10 cellular contexts compared by ENCODE assay signal in the genomic region with DNA sequence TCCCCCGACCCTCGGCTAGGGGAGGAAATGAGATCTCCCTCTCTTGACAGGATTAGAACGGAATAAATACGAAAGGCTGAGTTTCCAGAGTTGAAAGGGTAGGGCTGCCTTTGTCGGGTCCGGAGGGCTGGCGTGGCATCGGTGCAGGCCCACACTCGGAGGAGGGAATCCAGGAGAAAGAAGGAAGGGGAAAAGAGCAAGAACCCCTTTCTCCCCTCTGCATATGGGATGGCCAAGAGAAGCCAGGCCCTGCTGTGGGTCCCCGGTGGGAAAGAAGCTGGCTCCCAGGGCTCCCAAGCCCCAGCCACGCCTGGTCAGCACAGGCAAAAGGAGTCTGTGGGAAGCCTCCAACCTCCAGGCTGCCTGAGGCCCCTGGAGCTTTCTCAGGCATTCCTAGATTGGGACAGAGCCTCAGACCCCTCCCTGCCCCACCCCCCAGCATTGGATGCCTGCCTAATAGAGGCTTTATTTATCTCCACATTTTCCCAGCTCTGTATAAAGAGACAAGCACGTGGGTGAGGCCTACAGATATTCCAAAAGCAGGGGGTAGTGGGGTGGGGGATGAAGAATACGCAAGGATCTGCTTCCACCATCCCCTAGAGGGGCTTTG. TPM values are rescaled to one million over a fixed set of nuclear protein-coding genes. Genes with fewer than 3 reads are reported as not detected.
DNase-seq lines count a peak whose midpoint lies in the region; ATAC-seq and TF ChIP-seq lines count a peak whose summit lies in the region.
"Had no signal": no experiment of that assay in that cellular context is flagged by ENCODE, and none has a peak within 500 bp of the region (broad histone marks: within the 10 kb centered on the region; RNA-seq: fewer than 3 reads in every experiment).

No MANE protein-coding gene starts in this region.

- peak overlapping the region; percentile 37 for H3K9ac ChIP-seq in neural progenitor cell

- H3K4me1 Mint-ChIP-seq in neural progenitor cell = peaks cover 27% of the 10 kb centered on the region
- H3K4me1 Mint-ChIP-seq in type B pancreatic cell (ENCODE audit: unreplicated experiment) = peaks cover 49% of the 10 kb centered on the region

- H3K9me3 Mint-ChIP-seq in neural progenitor cell (no peaks in the 10 kb centered on the region), type B pancreatic cell (no peaks in the 10 kb centered on the region)

- TF ChIP-seq POLR2A in gastroesophageal sphincter (IDR thresholded peaks at IDR 0.05) = no peak

- H3K4me3 Mint-ChIP-seq in neural progenitor cell (peak overlapping the region; percentile 24), type B pancreatic cell (no peak overlapping the region)

- H3K79me2 ChIP-seq in neural progenitor cell (ENCODE audit: low read depth) = peaks cover 15% of the 10 kb centered on the region

- intact Hi-C loops in posterior vena cava (cut with DNase I) = no loop called here

- DNase-seq in neural progenitor cell (ENCODE audit: low spot score) (no peak), type B pancreatic cell (ENCODE audit: extremely low spot score, unreplicated experiment) (no peak), NCI-H446 (lab: John Stamatoyannopoulos, UW) (no peak), posterior vena cava (ENCODE audit: low spot score) (no peak)
- no peak for DNase-seq in activated CD4-positive, alpha-beta T cell treated with anti-CD3 and anti-CD28 coated beads, Interleukin-2, amount 50 U/mL, for 48 hours
- DNase-seq: activated T-cell treated with anti-CD3 and anti-CD28 coated beads, Interleukin-2, amount 50 U/mL, for 48 hours; NCI-H2081 had no signal

- H3K36me3 ChIP-seq in gastroesophageal sphincter (peaks cover 0 to 3% of the 10 kb centered on the region in 2 donors), neural progenitor cell (no peaks in the 10 kb centered on the region)

- TF ChIP-seq CTCF in gastroesophageal sphincter (IDR thresholded peaks at IDR 0.05) (no peak), neural progenitor cell (IDR thresholded peaks at IDR 0.05) (no peak), type B pancreatic cell (conservative IDR thresholded peaks at IDR 0.05) (no peak)

- no peak overlapping the region for H3K4me3 ChIP-seq in gastroesophageal sphincter
- H3K4me3 ChIP-seq in neural progenitor cell = no peak overlapping the region

- H3K27me3 ChIP-seq in gastroesophageal sphincter (no peaks in the 10 kb centered on the region), neural progenitor cell (no peaks in the 10 kb centered on the region)

- H3K36me3 Mint-ChIP-seq in neural progenitor cell (peaks cover 3% of the 10 kb centered on the region), type B pancreatic cell (peaks cover 8% of the 10 kb centered on the region)

- H3K27ac Mint-ChIP-seq in neural progenitor cell = no peak overlapping the region
- peak overlapping the region; percentile 76 for H3K27ac Mint-ChIP-seq in type B pancreatic cell

- 3 to 16% methylated on average over 3 to 7 of the region's 13 CpGs for WGBS in gastroesophageal sphincter (ENCODE audit: low coverage in 1 of 2), 2 donors

- TF ChIP-seq EP300 in gastroesophageal sphincter (IDR thresholded peaks at IDR 0.05) = no peak

- H2AFZ ChIP-seq in neural progenitor cell (replicated peaks) = no peak overlapping the region

- H3K9me3 ChIP-seq in gastroesophageal sphincter = no peaks in the 10 kb centered on the region
- no peaks in the 10 kb centered on the region for H3K9me3 ChIP-seq in neural progenitor cell (ENCODE audit: low read depth)

- no peaks in the 10 kb centered on the region for H3K27me3 Mint-ChIP-seq in neural progenitor cell (ENCODE audit: insufficient read depth, low read depth)
- H3K27me3 Mint-ChIP-seq in type B pancreatic cell = no peaks in the 10 kb centered on the region

- H4K20me1 ChIP-seq in neural progenitor cell (ENCODE audit: low read depth) = peaks cover 25% of the 10 kb centered on the region

- ATAC-seq in gastroesophageal sphincter (peak; percentile 72), HG03039 (IDR thresholded peaks at IDR 0.05; ENCODE audit: unreplicated experiment) (no peak)

- H3K4me1 ChIP-seq in gastroesophageal sphincter (peaks cover 5 to 94% (median 27%) of the 10 kb centered on the region in 3 donors), neural progenitor cell (peaks cover 36% of the 10 kb centered on the region)

- peak overlapping the region; percentile 49 for H3K4me2 ChIP-seq in neural progenitor cell

- H3K27ac ChIP-seq in angular gyrus (ENCODE audit: low read depth, low read length) (peak overlapping the region; percentile 37), gastroesophageal sphincter (peak overlapping the region in 3 of 4 donors; percentile 67 to 77 (median 76)), neural progenitor cell (peak overlapping the region; percentile 63)

- H3F3A ChIP-seq in neural progenitor cell (ENCODE audit: low read depth) = no peaks in the 10 kb centered on the region

RNA-seq across cellular contexts. Expression of a gene that starts 56.3 kb away (rescaled TPM):
- 100 to 1,000 TPM; 113 to 233 (median 155) TPM for total RNA-seq in gastroesophageal sphincter
- 42.1 and 65.0 TPM in 2 replicates for total RNA-seq in neural progenitor cell (ENCODE audit: low replicate concordance)
- total RNA-seq in type B pancreatic cell (ENCODE audit: low replicate concordance) = 275 and 367 TPM in 2 replicates
- total RNA-seq in posterior vena cava = 100 to 1,000 TPM; 359 to 405 TPM
